ENCODE assay signal across 9 cellular contexts in the genomic region with DNA sequence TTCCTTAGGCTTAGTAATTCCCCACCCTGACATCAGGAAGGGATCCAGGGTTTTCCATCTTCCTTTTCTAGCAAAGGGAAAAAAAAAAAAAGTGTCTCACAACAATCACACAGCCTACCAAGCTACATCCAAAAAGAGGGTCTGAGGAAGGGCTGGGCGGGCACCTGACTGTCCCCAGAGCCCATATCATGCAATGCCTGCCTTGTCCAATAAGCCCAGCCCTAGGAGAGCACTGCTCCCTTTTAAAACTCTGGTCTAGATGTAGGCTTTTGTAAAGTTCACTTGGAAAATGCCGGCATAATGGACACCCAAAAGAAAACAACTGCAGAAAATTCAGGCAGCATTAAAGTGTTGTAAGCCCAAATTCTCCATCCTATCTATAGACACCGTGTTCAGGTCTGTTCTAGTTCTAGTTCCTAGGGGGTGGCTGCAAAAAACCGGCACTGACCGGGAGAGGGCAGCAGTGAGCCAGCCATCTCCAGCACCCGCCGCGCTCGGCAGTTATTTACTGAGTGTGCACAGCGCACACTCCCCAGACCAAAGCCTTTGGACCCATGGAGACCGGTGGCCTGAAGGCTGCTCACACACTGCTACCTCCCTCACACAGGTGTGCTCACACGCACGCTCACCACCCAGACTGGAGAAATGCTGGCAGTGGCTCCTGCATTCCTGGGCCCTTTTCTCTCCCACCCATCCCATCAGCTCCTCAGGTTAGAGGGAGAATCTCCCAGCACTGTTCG. TPM values are rescaled to one million over a fixed set of nuclear protein-coding genes. Genes with fewer than 3 reads are reported as not detected.
DNase-seq lines count a peak whose midpoint lies in the region; ATAC-seq and TF ChIP-seq lines count a peak whose summit lies in the region.
"Had no signal": no experiment of that assay in that cellular context is flagged by ENCODE, and none has a peak within 500 bp of the region (broad histone marks: within the 10 kb centered on the region; RNA-seq: fewer than 3 reads in every experiment).

No MANE protein-coding gene starts in this region.

- H3K4me3 ChIP-seq in suprapubic skin = no peak overlapping the region

- H3K27ac Mint-ChIP-seq in activated T-helper 2 cell treated with anti-CD3 and anti-CD28 coated beads, Interferon-gamma antibody, Interleukin-2, Interleukin-4, amounts not matched to agents 10 μg/mL and 5 μg/mL and 100 μg/mL, durations not matched to agents 14 hours and 24 hours and 36 hours = no peak overlapping the region
- H3K27ac Mint-ChIP-seq: activated naive CD4-positive, alpha-beta T cell treated with anti-CD3 and anti-CD28 coated beads, Interleukin-2, amount 50 U/mL, for 24 hours had no signal

- H3K9me3 ChIP-seq in suprapubic skin = no peaks in the 10 kb centered on the region

- TF ChIP-seq EP300 in suprapubic skin (IDR thresholded peaks at IDR 0.05) = no peak

- H3K27me3 ChIP-seq in foreskin keratinocyte (peaks cover 5% of the 10 kb centered on the region), suprapubic skin (peaks cover 13% of the 10 kb centered on the region)

- H3K27ac ChIP-seq in foreskin keratinocyte = no peak overlapping the region
- no peak overlapping the region for H3K27ac ChIP-seq in suprapubic skin

- intact Hi-C loops in activated T-helper 2 cell treated with anti-CD3 and anti-CD28 coated beads, Interferon-gamma antibody, Interleukin-2, Interleukin-4, amounts not matched to agents 10 μg/mL and 5 μg/mL and 100 μg/mL, durations not matched to agents 14 hours and 24 hours and 36 hours (cut with micrococcal nuclease) = loop anchor here (10.0 kb wide), 4 partner anchors 183 to 613 kb away; partner anchors contain the start of gene MKLN1

- no peaks in the 10 kb centered on the region for H3K9me3 Mint-ChIP-seq in activated T-helper 2 cell treated with anti-CD3 and anti-CD28 coated beads, Interferon-gamma antibody, Interleukin-2, Interleukin-4, amounts not matched to agents 10 μg/mL and 5 μg/mL and 100 μg/mL, durations not matched to agents 14 hours and 24 hours and 36 hours
- H3K9me3 Mint-ChIP-seq: activated naive CD4-positive, alpha-beta T cell treated with anti-CD3 and anti-CD28 coated beads, Interleukin-2, amount 50 U/mL, for 24 hours had no signal

- DNase-seq in Caki2 (ENCODE audit: low read depth) (peak; percentile 58), SHP77 (lab: John Stamatoyannopoulos, UW) (peak; percentile 38 to 53), foreskin keratinocyte (peak in 1 of 2 donors; percentile 43), omental fat pad (ENCODE audit: low spot score) (peak; percentile 87), suprapubic skin (ENCODE audit: low spot score in 2 of 2) (peak; percentile 89 to 93)
- peak; percentile 67 for DNase-seq in activated T-helper 2 cell treated with anti-CD3 and anti-CD28 coated beads, Interferon-gamma antibody, Interleukin-2, Interleukin-4, amounts not matched to agents 10 μg/mL and 5 μg/mL and 100 μg/mL, durations not matched to agents 14 hours and 24 hours and 36 hours (ENCODE audit: low spot score)

- H3K36me3 ChIP-seq in suprapubic skin = no peaks in the 10 kb centered on the region

- in situ Hi-C loops in Caki2 (cut with HindIII; ENCODE audit: low pct_unique_long_range_greater_than_20kb, low sequenced_read_pairs) = no loop called here

- TF ChIP-seq CTCF in LNCAP (IDR thresholded peaks at IDR 0.05) = peak; percentile 94
- TF ChIP-seq CTCF in foreskin keratinocyte (conservative IDR thresholded peaks at IDR 0.05) = peak; percentile 90
- TF ChIP-seq CTCF in omental fat pad (IDR thresholded peaks at IDR 0.05) = peak in 1 of 3 donors; percentile 49
- TF ChIP-seq CTCF in suprapubic skin (IDR thresholded peaks at IDR 0.05) = peak; percentile 69 to 88

- peak; percentile 80 for ATAC-seq in GM21423 (IDR thresholded peaks at IDR 0.05; ENCODE audit: unreplicated experiment)
- peak; percentile 82 for ATAC-seq in foreskin keratinocyte
- ATAC-seq in omental fat pad (ENCODE audit: low FRiP score) = peak; percentile 72

- H3K4me1 Mint-ChIP-seq in activated T-helper 2 cell treated with anti-CD3 and anti-CD28 coated beads, Interferon-gamma antibody, Interleukin-2, Interleukin-4, amounts not matched to agents 10 μg/mL and 5 μg/mL and 100 μg/mL, durations not matched to agents 14 hours and 24 hours and 36 hours (ENCODE audit: low read depth) = peaks cover 17% of the 10 kb centered on the region

- H3K4me1 ChIP-seq in foreskin keratinocyte (no peaks in the 10 kb centered on the region), suprapubic skin (peaks cover 18% of the 10 kb centered on the region)

- TF ChIP-seq POLR2A in suprapubic skin (IDR thresholded peaks at IDR 0.05) = no peak

- no peaks in the 10 kb centered on the region for H3K36me3 Mint-ChIP-seq in activated T-helper 2 cell treated with anti-CD3 and anti-CD28 coated beads, Interferon-gamma antibody, Interleukin-2, Interleukin-4, amounts not matched to agents 10 μg/mL and 5 μg/mL and 100 μg/mL, durations not matched to agents 14 hours and 24 hours and 36 hours (ENCODE audit: low read depth)
- H3K36me3 Mint-ChIP-seq: activated naive CD4-positive, alpha-beta T cell treated with anti-CD3 and anti-CD28 coated beads, Interleukin-2, amount 50 U/mL, for 24 hours had no signal

- H3K4me3 Mint-ChIP-seq in activated T-helper 2 cell treated with anti-CD3 and anti-CD28 coated beads, Interferon-gamma antibody, Interleukin-2, Interleukin-4, amounts not matched to agents 10 μg/mL and 5 μg/mL and 100 μg/mL, durations not matched to agents 14 hours and 24 hours and 36 hours (ENCODE audit: low read depth) = no peak overlapping the region
- H3K4me3 Mint-ChIP-seq: activated naive CD4-positive, alpha-beta T cell treated with anti-CD3 and anti-CD28 coated beads, Interleukin-2, amount 50 U/mL, for 24 hours had no signal

- H3K27me3 Mint-ChIP-seq in activated T-helper 2 cell treated with anti-CD3 and anti-CD28 coated beads, Interferon-gamma antibody, Interleukin-2, Interleukin-4, amounts not matched to agents 10 μg/mL and 5 μg/mL and 100 μg/mL, durations not matched to agents 14 hours and 24 hours and 36 hours (ENCODE audit: low read depth) = peaks cover 3% of the 10 kb centered on the region

- 14% methylated on average over 14 of the region's 14 CpGs for WGBS in suprapubic skin

RNA-seq across cellular contexts. Expression of gene PODXL, which starts 48.7 kb away (rescaled TPM):
- total RNA-seq in Caki2 (2014; rRNA removed; shearing (Covaris generic); ENCODE audit: low replicate concordance) = 0.61 and 3.6 TPM in 2 replicates
- 0.68 and 0.76 TPM in 2 replicates for total RNA-seq in activated T-helper 2 cell treated with anti-CD3 and anti-CD28 coated beads, Interferon-gamma antibody, Interleukin-2, Interleukin-4, amounts not matched to agents 10 μg/mL and 5 μg/mL and 100 μg/mL, durations not matched to agents 14 hours and 24 hours and 36 hours
- total RNA-seq in foreskin keratinocyte (0.53 and 2.3 TPM in 2 replicates), omental fat pad (100 to 1,000 TPM in 1 of 4 donors, 10 to 100 TPM in 3; 40.0 to 102 (median 71.6) TPM), suprapubic skin (10 to 100 TPM; 10.2 to 27.9 (median 17.8) TPM)
- polyA plus RNA-seq in foreskin keratinocyte = 0.17 and 0.72 TPM in 2 replicates
